22 cellular contexts compared by ENCODE assay signal in the genomic region with DNA sequence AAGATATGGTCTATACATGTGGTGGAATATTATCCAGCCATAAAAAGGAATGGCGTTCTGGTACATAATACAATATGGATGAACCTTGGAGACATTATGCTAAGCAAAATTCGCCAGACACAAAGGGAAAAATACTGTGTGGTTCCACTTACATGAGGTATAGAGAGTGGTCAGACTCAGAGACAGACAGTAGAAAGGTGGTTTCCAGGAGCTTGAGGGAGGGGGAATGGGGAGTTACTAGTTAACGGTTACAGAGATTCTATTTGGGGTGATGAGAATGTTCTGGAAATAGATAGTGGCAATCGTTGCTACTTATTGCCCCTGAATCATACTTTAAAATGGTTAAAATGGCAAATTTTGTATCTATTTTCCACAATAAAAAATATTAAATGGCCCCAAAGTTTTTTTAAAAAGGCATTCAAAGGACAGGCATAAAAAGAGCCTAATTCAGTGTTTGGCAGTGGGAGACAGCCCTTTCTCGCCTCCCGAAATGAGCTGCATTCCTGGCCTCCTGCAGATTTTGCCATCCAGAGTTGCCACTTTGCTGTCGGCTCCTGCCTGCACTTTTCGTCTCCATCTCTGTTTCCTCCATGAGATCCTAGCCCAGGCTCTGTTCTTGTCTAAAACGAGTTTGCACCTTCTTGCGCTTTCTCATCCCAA. TPM values are rescaled to one million over a fixed set of nuclear protein-coding genes. Genes with fewer than 3 reads are reported as not detected.
A peak's percentile ranks its signal among the peaks of the same experiment; 100 is the strongest.
DNase-seq lines count a peak whose midpoint lies in the region; ATAC-seq and TF ChIP-seq lines count a peak whose summit lies in the region.
"Had no signal": no experiment of that assay in that cellular context is flagged by ENCODE, and none has a peak within 500 bp of the region (broad histone marks: within the 10 kb centered on the region; RNA-seq: fewer than 3 reads in every experiment).

No MANE protein-coding gene starts in this region.

- H3K4me1 Mint-ChIP-seq in activated T-helper 1 cell treated with anti-CD3 and anti-CD28 coated beads, Interleukin-12 subunit alpha, Interleukin-12 subunit beta, Interleukin-2, Interleukin-4 antibody, amounts not matched to agents 30 ng/mL and 10 ng/mL and 1 ng/mL, durations not matched to agents 14 hours and 24 hours and 36 hours (ENCODE audit: low read depth): peaks cover 40% of the 10 kb centered on the region
- H3K4me1 Mint-ChIP-seq: B cell had no signal

- POLR2A ChIA-PET in SK-N-SH (lab: Yijun Ruan, JAX): no interaction called here

- H3K36me3 ChIP-seq in SK-N-SH (replicated peaks in 1 of 2; ENCODE audit: control insufficient read depth in 1 of 2, insufficient read depth in 2 of 2, low read length in 1 of 2): no peaks in the 10 kb centered on the region
- H3K36me3 ChIP-seq in brain microvascular endothelial cell (replicated peaks): no peaks in the 10 kb centered on the region
- H3K36me3 ChIP-seq: HAP-1, uterus had no signal

- ATAC-seq in SK-N-SH treated with all-trans-retinoic acid at 6 μM for 48 hours (no peak), HG02678 (IDR thresholded peaks at IDR 0.05; ENCODE audit: unreplicated experiment) (peak; percentile 63)
- ATAC-seq: sciatic nerve had no signal

- TF ChIP-seq CTCF in SK-N-SH (IDR thresholded peaks at IDR 0.05): no peak
- no peak for TF ChIP-seq CTCF in brain microvascular endothelial cell (IDR thresholded peaks at IDR 0.05; ENCODE audit: low read depth, low read length, missing control alignments)

- no peaks in the 10 kb centered on the region for H3K27me3 ChIP-seq in SK-N-SH (ENCODE audit: insufficient read depth)
- H3K27me3 ChIP-seq in brain microvascular endothelial cell (replicated peaks): no peaks in the 10 kb centered on the region
- H3K27me3 ChIP-seq: uterus had no signal

- in situ Hi-C loops in brain microvascular endothelial cell (cut with HindIII; ENCODE audit: low pct_ligation_motif_present, low sequenced_read_pairs): no loop called here

- peaks cover 8 to 13% of the 10 kb centered on the region in 2 experiments for H3K4me1 ChIP-seq in SK-N-SH (ENCODE audit: control insufficient read depth in 1 of 2, insufficient read depth in 2 of 2, low read depth in 1 of 2, low read length in 1 of 2)
- H3K4me1 ChIP-seq: uterus had no signal

- peak overlapping the region; percentile 89 for H3K27ac Mint-ChIP-seq in activated T-helper 1 cell treated with anti-CD3 and anti-CD28 coated beads, Interleukin-12 subunit alpha, Interleukin-12 subunit beta, Interleukin-2, Interleukin-4 antibody, amounts not matched to agents 30 ng/mL and 10 ng/mL and 1 ng/mL, durations not matched to agents 14 hours and 24 hours and 36 hours
- H3K27ac Mint-ChIP-seq: B cell, mesothelial cell of epicardium, nephron had no signal

- TF ChIP-seq EP300 in SK-N-SH (IDR thresholded peaks at IDR 0.05; ENCODE audit: borderline replicate concordance in 1 of 2, low read depth in 1 of 2, low read length in 1 of 2): no peak

- H3K4me2 ChIP-seq in SK-N-SH: peak overlapping the region; percentile 72

- no peak overlapping the region for H3K9ac ChIP-seq in SK-N-SH

- CTCF ChIA-PET in SK-N-SH (lab: Yijun Ruan, JAX): no interaction called here

- H3K36me3 Mint-ChIP-seq in activated T-helper 1 cell treated with anti-CD3 and anti-CD28 coated beads, Interleukin-12 subunit alpha, Interleukin-12 subunit beta, Interleukin-2, Interleukin-4 antibody, amounts not matched to agents 30 ng/mL and 10 ng/mL and 1 ng/mL, durations not matched to agents 14 hours and 24 hours and 36 hours (ENCODE audit: low read depth): peaks cover 20% of the 10 kb centered on the region
- H3K36me3 Mint-ChIP-seq: mesothelial cell of epicardium had no signal

- no peaks in the 10 kb centered on the region for H3K9me2 ChIP-seq in SK-N-SH

- no peaks in the 10 kb centered on the region for H3K9me3 Mint-ChIP-seq in activated T-helper 1 cell treated with anti-CD3 and anti-CD28 coated beads, Interleukin-12 subunit alpha, Interleukin-12 subunit beta, Interleukin-2, Interleukin-4 antibody, amounts not matched to agents 30 ng/mL and 10 ng/mL and 1 ng/mL, durations not matched to agents 14 hours and 24 hours and 36 hours
- H3K9me3 Mint-ChIP-seq: mesothelial cell of epicardium, nephron had no signal

- H3K27ac ChIP-seq in SK-N-SH (ENCODE audit: low read depth in 2 of 2, low read length in 1 of 2): no peak overlapping the region
- no peak overlapping the region for H3K27ac ChIP-seq in brain microvascular endothelial cell
- H3K27ac ChIP-seq: 22Rv1, uterus had no signal

- no peak for DNase-seq in SK-N-SH
- DNase-seq in activated T-helper 1 cell treated with anti-CD3 and anti-CD28 coated beads, Interleukin-12 subunit alpha, Interleukin-12 subunit beta, Interleukin-2, Interleukin-4 antibody, amounts not matched to agents 30 ng/mL and 10 ng/mL and 1 ng/mL, durations not matched to agents 14 hours and 24 hours and 36 hours (ENCODE audit: low spot score): no peak
- peak; percentile 46 for DNase-seq in iPS-NIHi7 (ENCODE audit: extremely low spot score)
- DNase-seq in DMS79 treated with DMSO at 0.1 percent for 48 hours (lab: John Stamatoyannopoulos, UW): no peak
- DNase-seq in brain microvascular endothelial cell: no peak
- no peak for DNase-seq in mucosa of gallbladder (ENCODE audit: low spot score)
- DNase-seq: activated CD4-positive, alpha-beta T cell treated with anti-CD3 and anti-CD28 coated beads for 48 hours; activated naive CD4-positive, alpha-beta T cell treated with Interleukin-2 at 50 U/mL for 16 hours; anterior cingulate cortex; foreskin melanocyte; NCI-H1436 treated with DMSO at 0.1 percent for 48 hours; NCI-H526; posterior cingulate gyrus; uterus had no signal

- TF ChIP-seq RAD21 in SK-N-SH (IDR thresholded peaks at IDR 0.05; ENCODE audit: low read length): no peak

- no peaks in the 10 kb centered on the region for H3K27me3 Mint-ChIP-seq in activated T-helper 1 cell treated with anti-CD3 and anti-CD28 coated beads, Interleukin-12 subunit alpha, Interleukin-12 subunit beta, Interleukin-2, Interleukin-4 antibody, amounts not matched to agents 30 ng/mL and 10 ng/mL and 1 ng/mL, durations not matched to agents 14 hours and 24 hours and 36 hours (ENCODE audit: insufficient read depth)

- no peak overlapping the region for H3K4me3 ChIP-seq in SK-N-SH (ENCODE audit: low read depth in 2 of 2, low read length in 1 of 2)
- no peak overlapping the region for H3K4me3 ChIP-seq in brain microvascular endothelial cell (ENCODE audit: low read depth, low read length)
- H3K4me3 ChIP-seq: HAP-1, uterus had no signal

- H3K4me3 Mint-ChIP-seq in activated T-helper 1 cell treated with anti-CD3 and anti-CD28 coated beads, Interleukin-12 subunit alpha, Interleukin-12 subunit beta, Interleukin-2, Interleukin-4 antibody, amounts not matched to agents 30 ng/mL and 10 ng/mL and 1 ng/mL, durations not matched to agents 14 hours and 24 hours and 36 hours: peak overlapping the region; percentile 23
- H3K4me3 Mint-ChIP-seq: B cell, mesothelial cell of epicardium, nephron had no signal

- no peaks in the 10 kb centered on the region for H3K9me3 ChIP-seq in SK-N-SH
- H3K9me3 ChIP-seq: HAP-1, uterus had no signal

- intact Hi-C loops in activated T-helper 1 cell treated with anti-CD3 and anti-CD28 coated beads, Interleukin-12 subunit alpha, Interleukin-12 subunit beta, Interleukin-2, Interleukin-4 antibody, amounts not matched to agents 30 ng/mL and 10 ng/mL and 1 ng/mL, durations not matched to agents 14 hours and 24 hours and 36 hours (cut with micrococcal nuclease): loop anchor here (1.0 to 2.0 kb wide), 3 partner anchors 9 to 26 kb away; a partner anchor contains a TSS

- no peaks in the 10 kb centered on the region for H3K79me2 ChIP-seq in SK-N-SH (ENCODE audit: insufficient read depth)

- no peak overlapping the region for H2AFZ ChIP-seq in SK-N-SH (ENCODE audit: low read depth)

- 85% methylated on average over 10 of the region's 10 CpGs for WGBS in SK-N-SH (ENCODE audit: low lambda C conversion rate)

- peaks cover 9% of the 10 kb centered on the region for H3F3A ChIP-seq in SK-N-SH (replicated peaks; ENCODE audit: insufficient read depth)

- H4K20me1 ChIP-seq in SK-N-SH (ENCODE audit: insufficient read depth): no peaks in the 10 kb centered on the region

TF ChIP-seq in SK-N-SH, 30 proteins besides CTCF, POLR2A, EP300 and RAD21 (continues in another document):
- TF ChIP-seq TAF1 (IDR thresholded peaks at IDR 0.05; ENCODE audit: borderline replicate concordance, low read depth, low read length) (no peak), JUND (IDR thresholded peaks at IDR 0.05) (no peak), FOSL2 (IDR thresholded peaks at IDR 0.05; ENCODE audit: borderline replicate concordance, low read depth) (no peak)

TF ChIP-seq in SK-N-SH treated with all-trans-retinoic acid at 6 μM for 48 hours, 23 proteins besides CTCF, POLR2A, EP300 and RAD21 (continues in another document):
- TF ChIP-seq ARNTL (CRISPR knock-in tag; IDR thresholded peaks at IDR 0.05; ENCODE audit: borderline replicate concordance, low read depth) (no peak), ZNF8 (CRISPR knock-in tag; IDR thresholded peaks at IDR 0.05) (no peak), TOX (CRISPR knock-in tag; IDR thresholded peaks at IDR 0.05; ENCODE audit: borderline replicate concordance) (no peak), ISL1 (CRISPR knock-in tag; IDR thresholded peaks at IDR 0.05) (no peak), ZFP30 (CRISPR knock-in tag; IDR thresholded peaks at IDR 0.05) (no peak)
- TF ChIP-seq, protein P1, sequence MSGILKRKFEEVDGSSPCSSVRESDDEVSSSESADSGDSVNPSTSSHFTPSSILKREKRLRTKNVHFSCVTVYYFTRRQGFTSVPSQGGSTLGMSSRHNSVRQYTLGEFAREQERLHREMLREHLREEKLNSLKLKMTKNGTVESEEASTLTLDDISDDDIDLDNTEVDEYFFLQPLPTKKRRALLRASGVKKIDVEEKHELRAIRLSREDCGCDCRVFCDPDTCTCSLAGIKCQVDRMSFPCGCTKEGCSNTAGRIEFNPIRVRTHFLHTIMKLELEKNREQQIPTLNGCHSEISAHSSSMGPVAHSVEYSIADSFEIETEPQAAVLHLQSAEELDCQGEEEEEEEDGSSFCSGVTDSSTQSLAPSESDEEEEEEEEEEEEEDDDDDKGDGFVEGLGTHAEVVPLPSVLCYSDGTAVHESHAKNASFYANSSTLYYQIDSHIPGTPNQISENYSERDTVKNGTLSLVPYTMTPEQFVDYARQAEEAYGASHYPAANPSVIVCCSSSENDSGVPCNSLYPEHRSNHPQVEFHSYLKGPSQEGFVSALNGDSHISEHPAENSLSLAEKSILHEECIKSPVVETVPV (CRISPR knock-in tag; IDR thresholded peaks at IDR 0.05): no peak

RNA-seq across cellular contexts. Expression of a gene that starts 13.5 kb away (rescaled TPM):
- polyA plus RNA-seq in SK-N-SH (2012; rRNA removed): 2.5 and 5.1 TPM in 2 replicates
- polyA plus RNA-seq in SK-N-SH (2012; cell fraction: cytosol; rRNA removed): 1.7 and 2.8 TPM in 2 replicates
- polyA plus RNA-seq in SK-N-SH (2012; cell fraction: nucleus; rRNA removed): 2.4 and 4.0 TPM in 2 replicates
- 22.9 and 27.1 TPM in 2 replicates for total RNA-seq in activated T-helper 1 cell treated with anti-CD3 and anti-CD28 coated beads, Interleukin-12 subunit alpha, Interleukin-12 subunit beta, Interleukin-2, Interleukin-4 antibody, amounts not matched to agents 30 ng/mL and 10 ng/mL and 1 ng/mL, durations not matched to agents 14 hours and 24 hours and 36 hours
- total RNA-seq in mucosa of gallbladder: 38.9 TPM
